Comparison of ENCODE assay signal across 1 cellular context in genomic region chr1:9625761-9626160, GRCh38.
TF ChIP-seq lines count a peak whose summit lies in the region.

No MANE protein-coding gene starts in this region.

TF ChIP-seq in SK-N-SH treated with all-trans-retinoic acid at 6 μM for 48 hours, 23 proteins besides CTCF, POLR2A, EP300 and RAD21 (continued from another document):
- no peak for TF ChIP-seq PATZ1 (CRISPR knock-in tag; IDR thresholded peaks at IDR 0.05; ENCODE audit: borderline replicate concordance)
